Comparison of ENCODE assay signal across 1 cellular context in the genomic region with DNA sequence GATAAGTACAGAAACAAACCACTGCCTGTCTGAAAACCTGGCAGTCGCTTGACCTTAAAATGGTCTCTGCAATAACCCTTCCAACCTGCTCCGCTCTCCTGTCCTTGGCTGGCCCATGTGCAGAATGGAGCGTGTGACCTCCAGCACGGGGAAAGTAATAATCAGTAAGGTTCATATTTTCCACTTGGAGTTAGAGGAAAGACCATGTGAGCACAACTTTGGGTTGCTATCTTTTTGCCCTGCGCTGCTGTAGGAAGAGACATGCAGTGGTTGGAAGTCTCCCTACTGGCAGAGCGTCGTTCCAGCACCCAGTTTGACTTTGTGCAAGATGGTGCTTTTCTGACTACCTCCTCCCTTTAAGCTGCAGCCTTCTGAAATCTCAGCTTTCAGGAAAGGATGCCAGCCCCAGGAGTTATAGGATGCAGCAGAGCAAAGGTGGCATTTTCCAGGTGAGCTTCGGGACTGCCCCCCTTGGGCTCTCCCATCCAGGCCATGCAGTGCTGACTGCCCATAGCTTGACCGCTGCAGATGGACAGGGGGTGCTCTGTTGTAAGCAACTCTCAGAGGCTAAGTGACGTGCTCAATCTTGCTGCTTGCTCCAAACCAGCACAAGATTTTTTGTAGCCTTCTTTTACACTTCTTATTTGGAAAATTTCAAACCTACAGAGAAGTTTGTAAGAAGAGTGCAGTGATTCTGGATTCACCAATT.
TF ChIP-seq lines count a peak whose summit lies in the region.

No MANE protein-coding gene starts in this region.

TF ChIP-seq in HepG2, 621 proteins besides CTCF, POLR2A, EP300 and RAD21 (continued from another document):
- no peak for TF ChIP-seq TCF7L2 (IDR thresholded peaks at IDR 0.05; ENCODE audit: low read depth, low read length)
- TF ChIP-seq ZNF782 (CRISPR knock-in tag; IDR thresholded peaks at IDR 0.05; ENCODE audit: borderline replicate concordance): no peak
- TF ChIP-seq ZNF333 (CRISPR knock-in tag; IDR thresholded peaks at IDR 0.05; ENCODE audit: borderline replicate concordance): no peak
- no peak for TF ChIP-seq ZNF607 (CRISPR knock-in tag; IDR thresholded peaks at IDR 0.05; ENCODE audit: borderline replicate concordance)
- TF ChIP-seq CERS6 (CRISPR knock-in tag; IDR thresholded peaks at IDR 0.05): no peak
- TF ChIP-seq ZNF296 (CRISPR knock-in tag; conservative IDR thresholded peaks at IDR 0.05): no peak
- no peak for TF ChIP-seq ZNF10 (CRISPR knock-in tag; IDR thresholded peaks at IDR 0.05; ENCODE audit: borderline replicate concordance, low read depth)
- TF ChIP-seq HDAC2 (CRISPR knock-in tag; IDR thresholded peaks at IDR 0.05): no peak
- TF ChIP-seq REPIN1 (CRISPR knock-in tag; IDR thresholded peaks at IDR 0.05; ENCODE audit: borderline replicate concordance, low read depth): no peak
- TF ChIP-seq, protein P1, sequence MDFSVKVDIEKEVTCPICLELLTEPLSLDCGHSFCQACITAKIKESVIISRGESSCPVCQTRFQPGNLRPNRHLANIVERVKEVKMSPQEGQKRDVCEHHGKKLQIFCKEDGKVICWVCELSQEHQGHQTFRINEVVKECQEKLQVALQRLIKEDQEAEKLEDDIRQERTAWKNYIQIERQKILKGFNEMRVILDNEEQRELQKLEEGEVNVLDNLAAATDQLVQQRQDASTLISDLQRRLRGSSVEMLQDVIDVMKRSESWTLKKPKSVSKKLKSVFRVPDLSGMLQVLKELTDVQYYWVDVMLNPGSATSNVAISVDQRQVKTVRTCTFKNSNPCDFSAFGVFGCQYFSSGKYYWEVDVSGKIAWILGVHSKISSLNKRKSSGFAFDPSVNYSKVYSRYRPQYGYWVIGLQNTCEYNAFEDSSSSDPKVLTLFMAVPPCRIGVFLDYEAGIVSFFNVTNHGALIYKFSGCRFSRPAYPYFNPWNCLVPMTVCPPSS (IDR thresholded peaks at IDR 0.05): no peak
- no peak for TF ChIP-seq ARNT2 (CRISPR knock-in tag; IDR thresholded peaks at IDR 0.05; ENCODE audit: low read depth)
- no peak for TF ChIP-seq ZNF777 (CRISPR knock-in tag; IDR thresholded peaks at IDR 0.05)
- TF ChIP-seq KDM5B (CRISPR knock-in tag; IDR thresholded peaks at IDR 0.05; ENCODE audit: borderline replicate concordance): no peak
- TF ChIP-seq ONECUT2 (CRISPR knock-in tag; IDR thresholded peaks at IDR 0.05): no peak
- TF ChIP-seq, protein P2, sequence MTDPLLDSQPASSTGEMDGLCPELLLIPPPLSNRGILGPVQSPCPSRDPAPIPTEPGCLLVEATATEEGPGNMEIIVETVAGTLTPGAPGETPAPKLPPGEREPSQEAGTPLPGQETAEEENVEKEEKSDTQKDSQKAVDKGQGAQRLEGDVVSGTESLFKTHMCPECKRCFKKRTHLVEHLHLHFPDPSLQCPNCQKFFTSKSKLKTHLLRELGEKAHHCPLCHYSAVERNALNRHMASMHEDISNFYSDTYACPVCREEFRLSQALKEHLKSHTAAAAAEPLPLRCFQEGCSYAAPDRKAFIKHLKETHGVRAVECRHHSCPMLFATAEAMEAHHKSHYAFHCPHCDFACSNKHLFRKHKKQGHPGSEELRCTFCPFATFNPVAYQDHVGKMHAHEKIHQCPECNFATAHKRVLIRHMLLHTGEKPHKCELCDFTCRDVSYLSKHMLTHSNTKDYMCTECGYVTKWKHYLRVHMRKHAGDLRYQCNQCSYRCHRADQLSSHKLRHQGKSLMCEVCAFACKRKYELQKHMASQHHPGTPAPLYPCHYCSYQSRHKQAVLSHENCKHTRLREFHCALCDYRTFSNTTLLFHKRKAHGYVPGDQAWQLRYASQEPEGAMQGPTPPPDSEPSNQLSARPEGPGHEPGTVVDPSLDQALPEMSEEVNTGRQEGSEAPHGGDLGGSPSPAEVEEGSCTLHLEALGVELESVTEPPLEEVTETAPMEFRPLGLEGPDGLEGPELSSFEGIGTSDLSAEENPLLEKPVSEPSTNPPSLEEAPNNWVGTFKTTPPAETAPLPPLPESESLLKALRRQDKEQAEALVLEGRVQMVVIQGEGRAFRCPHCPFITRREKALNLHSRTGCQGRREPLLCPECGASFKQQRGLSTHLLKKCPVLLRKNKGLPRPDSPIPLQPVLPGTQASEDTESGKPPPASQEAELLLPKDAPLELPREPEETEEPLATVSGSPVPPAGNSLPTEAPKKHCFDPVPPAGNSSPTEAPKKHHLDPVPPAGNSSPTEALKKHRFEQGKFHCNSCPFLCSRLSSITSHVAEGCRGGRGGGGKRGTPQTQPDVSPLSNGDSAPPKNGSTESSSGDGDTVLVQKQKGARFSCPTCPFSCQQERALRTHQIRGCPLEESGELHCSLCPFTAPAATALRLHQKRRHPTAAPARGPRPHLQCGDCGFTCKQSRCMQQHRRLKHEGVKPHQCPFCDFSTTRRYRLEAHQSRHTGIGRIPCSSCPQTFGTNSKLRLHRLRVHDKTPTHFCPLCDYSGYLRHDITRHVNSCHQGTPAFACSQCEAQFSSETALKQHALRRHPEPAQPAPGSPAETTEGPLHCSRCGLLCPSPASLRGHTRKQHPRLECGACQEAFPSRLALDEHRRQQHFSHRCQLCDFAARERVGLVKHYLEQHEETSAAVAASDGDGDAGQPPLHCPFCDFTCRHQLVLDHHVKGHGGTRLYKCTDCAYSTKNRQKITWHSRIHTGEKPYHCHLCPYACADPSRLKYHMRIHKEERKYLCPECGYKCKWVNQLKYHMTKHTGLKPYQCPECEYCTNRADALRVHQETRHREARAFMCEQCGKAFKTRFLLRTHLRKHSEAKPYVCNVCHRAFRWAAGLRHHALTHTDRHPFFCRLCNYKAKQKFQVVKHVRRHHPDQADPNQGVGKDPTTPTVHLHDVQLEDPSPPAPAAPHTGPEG (CRISPR knock-in tag; IDR thresholded peaks at IDR 0.05): no peak
- no peak for TF ChIP-seq ZC3H13 (CRISPR knock-in tag; IDR thresholded peaks at IDR 0.05)
TF ChIP-seq in HepG2: peak in this region for 0.
